24 cellular contexts compared by ENCODE assay signal in genomic region chr7:99543916-99544315, GRCh38. TPM values are rescaled to one million over a fixed set of nuclear protein-coding genes. Genes with fewer than 3 reads are reported as not detected.
DNase-seq lines count a peak whose midpoint lies in the region; ATAC-seq, FAIRE-seq and TF ChIP-seq lines count a peak whose summit lies in the region.
"Had no signal": no experiment of that assay in that cellular context is flagged by ENCODE, and none has a peak within 500 bp of the region (broad histone marks: within the 10 kb centered on the region; RNA-seq: fewer than 3 reads in every experiment).

No MANE protein-coding gene starts in this region.

- H3K27me3 ChIP-seq in K562 (ENCODE audit: control insufficient read depth in 2 of 2, insufficient read depth in 2 of 2, low read length in 2 of 2) (no peaks in the 10 kb centered on the region), neuronal stem cell (ENCODE audit: control insufficient read depth in 3 of 3, insufficient read depth in 3 of 3, low read depth in 1 of 3, low read length in 3 of 3) (no peaks in the 10 kb centered on the region)
- H3K27me3 ChIP-seq: BE2C, BLaER1 had no signal

- H3K4me3 ChIP-seq in HEK293 (ENCODE audit: low read depth, low read length): no peak overlapping the region
- no peak overlapping the region for H3K4me3 ChIP-seq in K562
- H3K4me3 ChIP-seq in neuronal stem cell (ENCODE audit: low read length in 2 of 2): no peak overlapping the region

- CTCF ChIA-PET in HEK293 (lab: Yijun Ruan, JAX) (interaction anchor here (0.6 kb wide), 3 partner anchors 395 to 682 kb away, joined by 3 to 4 read pairs (median 3); no protein-coding TSS in a partner anchor), K562 (lab: Yijun Ruan, JAX; ENCODE audit: low intra/inter-chr PET ratio) (no interaction called here)

- H3K23ac ChIP-seq in neuronal stem cell (ENCODE audit: low read depth, low read length, poor library complexity): no peak overlapping the region

- no peaks in the 10 kb centered on the region for H3K79me2 ChIP-seq in K562 (ENCODE audit: control insufficient read depth, insufficient read depth, low read length)

- in situ Hi-C loops in K562 (cut with MboI): no loop called here

- H3K18ac ChIP-seq in neuronal stem cell (ENCODE audit: low read length): no peak overlapping the region

- H3K4me1 ChIP-seq in HEK293 (ENCODE audit: control insufficient read depth, insufficient read depth, low read length): no peaks in the 10 kb centered on the region
- H3K4me1 ChIP-seq in K562 (replicated peaks in 1 of 2; ENCODE audit: control insufficient read depth in 2 of 2, insufficient read depth in 2 of 2, low read length in 2 of 2): no peaks in the 10 kb centered on the region
- no peaks in the 10 kb centered on the region for H3K4me1 ChIP-seq in neuronal stem cell (ENCODE audit: control insufficient read depth in 2 of 2, insufficient read depth in 1 of 2, low read depth in 1 of 2, low read length in 2 of 2)
- H3K4me1 ChIP-seq: BE2C, BLaER1 had no signal

- H2BK5ac ChIP-seq in neuronal stem cell (ENCODE audit: low read length): no peak overlapping the region

- POLR2A ChIA-PET in HEK293 (lab: Yijun Ruan, JAX) (interaction anchor here (0.5 to 1.0 kb wide), 3 partner anchors 8 to 521 kb away, joined by 3 to 6 read pairs (median 4); partner anchors contain the start of gene FAM200A), K562 (lab: Yijun Ruan, JAX) (no interaction called here)

- no peak for TF ChIP-seq CTCF in HEK293 (tag by site-specific recombination; IDR thresholded peaks at IDR 0.05)
- TF ChIP-seq CTCF in K562 (IDR thresholded peaks at IDR 0.05 in 2 of 3, conservative IDR thresholded peaks at IDR 0.05 in 1 of 3; ENCODE audit: insufficient read depth in 2 of 3, low read depth in 1 of 3, low read length in 3 of 3): no peak
- TF ChIP-seq CTCF in GM10266 (IDR thresholded peaks at IDR 0.05; ENCODE audit: control insufficient read depth, insufficient read depth, low read depth, missing control alignments): no peak

- no TSS peak for BruUV-seq in K562 (replicated peaks; lab: Mats Ljungman, UMichigan)

- no peak overlapping the region for H3K4me2 ChIP-seq in K562 (ENCODE audit: insufficient read depth, low read length)
- H3K4me2 ChIP-seq in neuronal stem cell (ENCODE audit: insufficient read depth, low read length, poor library complexity, severe bottlenecking): no peak overlapping the region
- H3K4me2 ChIP-seq: BLaER1 had no signal

- no peak overlapping the region for H3K9ac ChIP-seq in K562 (ENCODE audit: insufficient read depth in 1 of 2, low read depth in 2 of 2, low read length in 2 of 2)
- no peak overlapping the region for H3K9ac ChIP-seq in neuronal stem cell (ENCODE audit: low read depth, low read length, poor library complexity)
- H3K9ac ChIP-seq: BLaER1 had no signal

- no peaks in the 10 kb centered on the region for H3K79me1 ChIP-seq in neuronal stem cell (ENCODE audit: low read depth, low read length)

- H3K27ac ChIP-seq in HEK293 (ENCODE audit: extremely low read depth, low read depth, low read length) (no peak overlapping the region), K562 (ENCODE audit: extremely low read depth, low read depth, low read length) (no peak overlapping the region), neuronal stem cell (replicated peaks; ENCODE audit: low read length) (no peak overlapping the region)
- H3K27ac ChIP-seq: BLaER1 had no signal

- no peak for TF ChIP-seq RAD21 in K562 (CRISPR knock-in tag; conservative IDR thresholded peaks at IDR 0.05 in 1 of 2, IDR thresholded peaks at IDR 0.05 in 1 of 2)

- no peak overlapping the region for H2BK15ac ChIP-seq in neuronal stem cell (ENCODE audit: low read length)

- H2AFZ ChIP-seq in K562 (ENCODE audit: low read depth, low read length): no peak overlapping the region
- H2AFZ ChIP-seq in neuronal stem cell (ENCODE audit: low read length): no peak overlapping the region

- no peaks in the 10 kb centered on the region for H3K9me1 ChIP-seq in K562 (ENCODE audit: control insufficient read depth, insufficient read depth, low read length)

- H2BK12ac ChIP-seq in neuronal stem cell (ENCODE audit: low read length): no peak overlapping the region

- TF ChIP-seq EP300 in K562 (IDR thresholded peaks at IDR 0.05; ENCODE audit: low read length): no peak

- H2BK120ac ChIP-seq in neuronal stem cell (ENCODE audit: low read depth, low read length): no peak overlapping the region

- intact Hi-C loops in K562 (cut with micrococcal nuclease): no loop called here

- no peak for TF ChIP-seq POLR2A in K562 (conservative IDR thresholded peaks at IDR 0.05)

- peak overlapping the region; percentile 1 for H4K8ac ChIP-seq in neuronal stem cell (ENCODE audit: low read depth, low read length)

- 45% methylated on average over 6 of the region's 6 CpGs for WGBS in K562 (ENCODE audit: insufficient coverage, low coverage, missing lambda C conversion rate)
- WGBS in neuronal stem cell (ENCODE audit: extremely low coverage in 2 of 2, insufficient read length in 2 of 2, insufficient replicate concordance in 1 of 2), 2 donors: no CpG with 5 or more reads among the region's 6 CpGs

- ATAC-seq in K562: no peak

- H3K14ac ChIP-seq in neuronal stem cell (ENCODE audit: low read length): no peak overlapping the region

- no peak overlapping the region for H2AK5ac ChIP-seq in neuronal stem cell (ENCODE audit: low read depth, low read length)

- FAIRE-seq in K562 (lab: Jason Lieb, UNC): no peak
- FAIRE-seq: A204.1, GM12891, GM19239 had no signal

- no peaks in the 10 kb centered on the region for H4K20me1 ChIP-seq in K562 (replicated peaks; ENCODE audit: control insufficient read depth, insufficient read depth, low read length)
- H4K20me1 ChIP-seq: BLaER1 had no signal

- H4K91ac ChIP-seq in neuronal stem cell (ENCODE audit: low read depth, low read length, poor library complexity): no peak overlapping the region

- no peak for DNase-seq in K562 (ENCODE audit: extremely low read depth in 1 of 4, low spot score in 3 of 4)
- DNase-seq in neuronal stem cell (ENCODE audit: low spot score): no peak
- DNase-seq in GM10266 (ENCODE audit: extremely low spot score): no peak
- no peak for DNase-seq in HUDEP-2 (lab: John Stamatoyannopoulos, UW; ENCODE audit: unreplicated experiment in 76 of 76)
- DNase-seq: 8988T; ACHN; BE2C; CD4-positive, alpha-beta memory T cell; CD4-positive, CD25-positive, alpha-beta regulatory T cell; CD8-positive, alpha-beta memory T cell; COR-L47; DMS 273 treated with DMSO at 0.1 percent for 48 hours; DMS153; DMS53; DMS79; DND-41; EL; GDM1 had no signal

- H3K36me3 ChIP-seq in HEK293 (ENCODE audit: control insufficient read depth in 2 of 2, insufficient read depth in 1 of 2, low read length in 2 of 2) (peaks cover 16 to 19% of the 10 kb centered on the region in 2 experiments), K562 (ENCODE audit: control insufficient read depth, insufficient read depth, low read length) (peaks cover 12% of the 10 kb centered on the region; the same call in 2 of the 3 replicates), neuronal stem cell (replicated peaks in 1 of 2; ENCODE audit: control insufficient read depth in 2 of 2, insufficient read depth in 2 of 2, low read length in 2 of 2) (peaks cover 7 to 49% of the 10 kb centered on the region in 2 donors)

- H3K9me3 ChIP-seq in HEK293 (ENCODE audit: control insufficient read depth, insufficient read depth, low read depth, low read length) (no peaks in the 10 kb centered on the region), K562 (replicated peaks; ENCODE audit: control insufficient read depth, insufficient read depth, low read depth, low read length) (peaks cover 6% of the 10 kb centered on the region), neuronal stem cell (replicated peaks in 1 of 2; ENCODE audit: control insufficient read depth in 2 of 2, insufficient read depth in 1 of 2, low read depth in 1 of 2, low read length in 2 of 2) (peaks cover 21 to 32% of the 10 kb centered on the region in 2 donors)

- no peak overlapping the region for H3K4ac ChIP-seq in neuronal stem cell (ENCODE audit: low read length)

RNA-seq across cellular contexts. Expression of gene FAM200A, which starts 8.0 kb away (rescaled TPM):
- 6.9 and 16.6 TPM in 2 replicates for total RNA-seq in K562 (2011; cell fraction: chromatin; rRNA removed; ENCODE audit: low replicate concordance)
- 7.0 and 9.2 TPM in 2 replicates for total RNA-seq in K562 (2011; cell fraction: nucleolus; rRNA removed)
- 5.3 and 6.7 TPM in 2 replicates for total RNA-seq in K562 (2011; cell fraction: nucleoplasm; rRNA removed)
- total RNA-seq in K562 (2014; rRNA removed) (6.3 and 6.4 TPM in 2 replicates), K562 (2014; rRNA removed; fragmentation: Illumina TruSeq; extraction: Trizol) (8.3 and 10.2 TPM in 2 replicates), K562 (2015; rRNA removed; fragmentation: Illumina TruSeq; extraction: Trizol) (9.4 and 10.0 TPM in 2 replicates), K562 (2021) (6.3 and 7.0 TPM in 2 replicates)
- polyA plus RNA-seq in K562 (2011; rRNA removed) (6.8 and 11.2 TPM in 2 replicates), K562 (2014; fragmentation: Illumina TruSeq; extraction: Trizol) (10.3 and 11.3 TPM in 2 replicates), K562 (2014; fragmentation: Nextera tagmentation; extraction: Ambion mirVana) (1 to 10 TPM; 3.3 to 4.3 TPM), K562 (2014; rRNA removed) (7.9 and 9.0 TPM in 2 replicates)
- polyA plus RNA-seq in K562 (2011; cell fraction: cytosol; rRNA removed): 3.9 and 4.3 TPM in 2 replicates
- 2.0 and 2.3 TPM in 2 replicates for polyA plus RNA-seq in K562 (2011; cell fraction: nucleus; rRNA removed)
- polyA plus RNA-seq in K562 (2012): 5.5 and 5.8 TPM in 2 replicates
- 7.5 and 8.0 TPM in 2 replicates for polyA minus RNA-seq in K562 (2011; rRNA and poly(A)+ RNA removed)
- polyA minus RNA-seq in K562 (2011; cell fraction: cytosol; rRNA and poly(A)+ RNA removed): 3.4 and 4.9 TPM in 2 replicates
- 5.3 and 6.8 TPM in 2 replicates for polyA minus RNA-seq in K562 (2011; cell fraction: nucleus; rRNA and poly(A)+ RNA removed)
- polyA plus RNA-seq in neuronal stem cell (2013, experiment 1 of 2): 8.0 TPM
- polyA plus RNA-seq in neuronal stem cell (2013, experiment 2 of 2): 7.9 TPM

RNA-seq across cellular contexts. Expression of gene ZNF655, which starts 14.5 kb away (rescaled TPM):
- 232 and 346 TPM in 2 replicates for total RNA-seq in K562 (2011; cell fraction: chromatin; rRNA removed; ENCODE audit: low replicate concordance)
- total RNA-seq in K562 (2011; cell fraction: nucleolus; rRNA removed): 147 and 170 TPM in 2 replicates
- total RNA-seq in K562 (2011; cell fraction: nucleoplasm; rRNA removed): 249 and 393 TPM in 2 replicates
- total RNA-seq in K562 (2014; rRNA removed) (85.6 and 123 TPM in 2 replicates), K562 (2014; rRNA removed; fragmentation: Illumina TruSeq; extraction: Trizol) (94.7 and 105 TPM in 2 replicates), K562 (2015; rRNA removed; fragmentation: Illumina TruSeq; extraction: Trizol) (94.4 and 95.2 TPM in 2 replicates), K562 (2021) (68.1 and 78.1 TPM in 2 replicates)
- polyA plus RNA-seq in K562 (2011; rRNA removed) (81.3 and 112 TPM in 2 replicates), K562 (2014; fragmentation: Illumina TruSeq; extraction: Trizol) (101 and 103 TPM in 2 replicates), K562 (2014; fragmentation: Nextera tagmentation; extraction: Ambion mirVana) (10 to 100 TPM; 25.7 to 34.1 TPM), K562 (2014; rRNA removed) (130 and 137 TPM in 2 replicates)
- polyA plus RNA-seq in K562 (2011; cell fraction: cytosol; rRNA removed): 55.1 and 81.1 TPM in 2 replicates
- polyA plus RNA-seq in K562 (2011; cell fraction: nucleus; rRNA removed): 163 and 255 TPM in 2 replicates
- 60.6 and 75.6 TPM in 2 replicates for polyA plus RNA-seq in K562 (2012)
- polyA minus RNA-seq in K562 (2011; rRNA and poly(A)+ RNA removed): 89.6 and 93.8 TPM in 2 replicates
- polyA minus RNA-seq in K562 (2011; cell fraction: cytosol; rRNA and poly(A)+ RNA removed): 31.9 and 33.0 TPM in 2 replicates
- 105 and 112 TPM in 2 replicates for polyA minus RNA-seq in K562 (2011; cell fraction: nucleus; rRNA and poly(A)+ RNA removed)
- polyA plus RNA-seq in neuronal stem cell (2013, experiment 1 of 2): 27.3 TPM
- 27.7 TPM for polyA plus RNA-seq in neuronal stem cell (2013, experiment 2 of 2)

RNA-seq across cellular contexts. Expression of gene ZKSCAN5, which starts 39.5 kb away (rescaled TPM):
- total RNA-seq in K562 (2011; cell fraction: chromatin; rRNA removed; ENCODE audit: low replicate concordance): 35.9 and 48.1 TPM in 2 replicates
- total RNA-seq in K562 (2011; cell fraction: nucleolus; rRNA removed): 26.8 TPM in 2 replicates
- 28.6 and 31.7 TPM in 2 replicates for total RNA-seq in K562 (2011; cell fraction: nucleoplasm; rRNA removed)
- 14.4 and 15.4 TPM in 2 replicates for total RNA-seq in K562 (2014; rRNA removed)
- total RNA-seq in K562 (2014; rRNA removed; fragmentation: Illumina TruSeq; extraction: Trizol): 18.8 and 19.0 TPM in 2 replicates
- 17.5 and 17.9 TPM in 2 replicates for total RNA-seq in K562 (2015; rRNA removed; fragmentation: Illumina TruSeq; extraction: Trizol)
- 14.3 and 15.4 TPM in 2 replicates for total RNA-seq in K562 (2021)
- polyA plus RNA-seq in K562 (2011; rRNA removed): 10.9 and 15.0 TPM in 2 replicates
- 5.8 and 6.9 TPM in 2 replicates for polyA plus RNA-seq in K562 (2011; cell fraction: cytosol; rRNA removed)
- polyA plus RNA-seq in K562 (2011; cell fraction: nucleus; rRNA removed): 9.0 and 10.9 TPM in 2 replicates
- polyA plus RNA-seq in K562 (2012): 10.0 and 11.0 TPM in 2 replicates
- polyA plus RNA-seq in K562 (2014; fragmentation: Illumina TruSeq; extraction: Trizol): 14.4 and 15.7 TPM in 2 replicates
- polyA plus RNA-seq in K562 (2014; fragmentation: Nextera tagmentation; extraction: Ambion mirVana): 1 to 10 TPM; 4.2 to 8.8 TPM
- 9.5 and 10.3 TPM in 2 replicates for polyA plus RNA-seq in K562 (2014; rRNA removed)
- 31.5 and 37.9 TPM in 2 replicates for polyA minus RNA-seq in K562 (2011; rRNA and poly(A)+ RNA removed)
- 12.6 and 15.7 TPM in 2 replicates for polyA minus RNA-seq in K562 (2011; cell fraction: cytosol; rRNA and poly(A)+ RNA removed)
- 8.8 and 13.1 TPM in 2 replicates for polyA minus RNA-seq in K562 (2011; cell fraction: nucleus; rRNA and poly(A)+ RNA removed)
- polyA plus RNA-seq in neuronal stem cell (2013, experiment 1 of 2): 10.5 TPM
- polyA plus RNA-seq in neuronal stem cell (2013, experiment 2 of 2): 10.3 TPM

RNA-seq across cellular contexts. Expression of gene ZNF394, which starts 43.8 kb away (rescaled TPM):
- 106 and 122 TPM in 2 replicates for total RNA-seq in K562 (2011; cell fraction: chromatin; rRNA removed; ENCODE audit: low replicate concordance)
- 76.9 and 77.9 TPM in 2 replicates for total RNA-seq in K562 (2011; cell fraction: nucleolus; rRNA removed)
- 80.1 and 95.3 TPM in 2 replicates for total RNA-seq in K562 (2011; cell fraction: nucleoplasm; rRNA removed)
- total RNA-seq in K562 (2014; rRNA removed) (24.2 and 25.6 TPM in 2 replicates), K562 (2014; rRNA removed; fragmentation: Illumina TruSeq; extraction: Trizol) (31.4 and 32.2 TPM in 2 replicates), K562 (2015; rRNA removed; fragmentation: Illumina TruSeq; extraction: Trizol) (28.1 and 28.9 TPM in 2 replicates), K562 (2021) (25.5 and 27.8 TPM in 2 replicates)
- polyA plus RNA-seq in K562 (2011; rRNA removed) (11.7 and 17.7 TPM in 2 replicates), K562 (2014; fragmentation: Illumina TruSeq; extraction: Trizol) (23.7 and 25.5 TPM in 2 replicates), K562 (2014; fragmentation: Nextera tagmentation; extraction: Ambion mirVana) (1 to 10 TPM; 2.9 to 4.0 TPM), K562 (2014; rRNA removed) (20.2 and 23.5 TPM in 2 replicates)
- polyA plus RNA-seq in K562 (2011; cell fraction: cytosol; rRNA removed): 12.6 and 14.8 TPM in 2 replicates
- polyA plus RNA-seq in K562 (2011; cell fraction: nucleus; rRNA removed): 14.0 and 14.8 TPM in 2 replicates
- polyA plus RNA-seq in K562 (2012): 19.1 and 20.0 TPM in 2 replicates
- 29.6 and 33.5 TPM in 2 replicates for polyA minus RNA-seq in K562 (2011; rRNA and poly(A)+ RNA removed)
- 12.2 and 22.6 TPM in 2 replicates for polyA minus RNA-seq in K562 (2011; cell fraction: cytosol; rRNA and poly(A)+ RNA removed)
- polyA minus RNA-seq in K562 (2011; cell fraction: nucleus; rRNA and poly(A)+ RNA removed): 14.9 and 16.7 TPM in 2 replicates
- polyA plus RNA-seq in neuronal stem cell (2013, experiment 1 of 2): 7.7 TPM
- 7.6 TPM for polyA plus RNA-seq in neuronal stem cell (2013, experiment 2 of 2)

RNA-seq across cellular contexts. Expression of gene TMEM225B, which starts 54.2 kb away (rescaled TPM):
- total RNA-seq in K562 (2011; cell fraction: chromatin; rRNA removed; ENCODE audit: low replicate concordance): 0.42 and 0.51 TPM in 2 replicates
- 4.0 and 4.3 TPM in 2 replicates for total RNA-seq in K562 (2011; cell fraction: nucleolus; rRNA removed)
- total RNA-seq in K562 (2011; cell fraction: nucleoplasm; rRNA removed): 1.6 and 1.8 TPM in 2 replicates
- 0.61 and 0.73 TPM in 2 replicates for total RNA-seq in K562 (2014; rRNA removed)
- total RNA-seq in K562 (2014; rRNA removed; fragmentation: Illumina TruSeq; extraction: Trizol): 0.18 and 0.70 TPM in 2 replicates
- 0.51 and 0.79 TPM in 2 replicates for total RNA-seq in K562 (2015; rRNA removed; fragmentation: Illumina TruSeq; extraction: Trizol)
- total RNA-seq in K562 (2021): 0.60 and 1.3 TPM in 2 replicates
- 0.56 and 0.93 TPM in 2 replicates for polyA plus RNA-seq in K562 (2011; rRNA removed)
- polyA plus RNA-seq in K562 (2011; cell fraction: cytosol; rRNA removed): 0.30 and 1.1 TPM in 2 replicates
- polyA plus RNA-seq in K562 (2011; cell fraction: nucleus; rRNA removed): 2.6 and 4.8 TPM in 2 replicates
- 0.64 and 0.65 TPM in 2 replicates for polyA plus RNA-seq in K562 (2012)
- 0.32 and 0.68 TPM in 2 replicates for polyA plus RNA-seq in K562 (2014; fragmentation: Illumina TruSeq; extraction: Trizol)
- under 1 TPM; 0.08 to 0.25 TPM for polyA plus RNA-seq in K562 (2014; fragmentation: Nextera tagmentation; extraction: Ambion mirVana)
- 0.62 and 0.94 TPM in 2 replicates for polyA plus RNA-seq in K562 (2014; rRNA removed)
- polyA minus RNA-seq in K562 (2011; rRNA and poly(A)+ RNA removed): 0.36 and 0.74 TPM in 2 replicates
- not detected in 2 replicates for polyA minus RNA-seq in K562 (2011; cell fraction: cytosol; rRNA and poly(A)+ RNA removed)
- polyA minus RNA-seq in K562 (2011; cell fraction: nucleus; rRNA and poly(A)+ RNA removed): 2.2 TPM in 2 replicates
- 1.3 TPM for polyA plus RNA-seq in neuronal stem cell (2013, experiment 1 of 2)
- polyA plus RNA-seq in neuronal stem cell (2013, experiment 2 of 2): 1.5 TPM
- total RNA-seq: G401 had no signal

Comparison
In these comparisons a context has a peak if more than half of its experiments do, and no peak if none do; other contexts are left out.
1. Of the 44 proteins assayed by ChIP-seq in both K562 and HEK293: peak only in K562: none; only in HEK293: none; in both: ZNF121; in neither: 43.